ENCODE assay signal across 8 cellular contexts in genomic region chr3:168094877-168095610, GRCh38. TPM values are rescaled to one million over a fixed set of nuclear protein-coding genes. Genes with fewer than 3 reads are reported as not detected.
DNase-seq lines count a peak whose midpoint lies in the region; ATAC-seq, FAIRE-seq and TF ChIP-seq lines count a peak whose summit lies in the region.

No MANE protein-coding gene starts in this region.

- peaks cover 45% of the 10 kb centered on the region for H3K27me3 Mint-ChIP-seq in activated naive CD8-positive, alpha-beta T cell treated with anti-CD3 and anti-CD28 coated beads, Interleukin-2, amount 50 U/mL, for 24 hours

- H3K4me3 ChIP-seq in cardiac muscle cell: peak overlapping the region; percentile 68
- H3K4me3 ChIP-seq in ovary: peak overlapping the region; percentile 85

- H3K9me3 ChIP-seq in cardiac muscle cell (ENCODE audit: low read depth): no peaks in the 10 kb centered on the region
- H3K9me3 ChIP-seq in ovary: no peaks in the 10 kb centered on the region

- H3K27ac Mint-ChIP-seq in activated naive CD8-positive, alpha-beta T cell treated with anti-CD3 and anti-CD28 coated beads, Interleukin-2, amount 50 U/mL, for 24 hours: peak overlapping the region; percentile 86

- no peaks in the 10 kb centered on the region for H3K36me3 ChIP-seq in cardiac muscle cell
- H3K36me3 ChIP-seq in ovary: no peaks in the 10 kb centered on the region

- no peaks in the 10 kb centered on the region for H3K9me3 Mint-ChIP-seq in activated naive CD8-positive, alpha-beta T cell treated with anti-CD3 and anti-CD28 coated beads, Interleukin-2, amount 50 U/mL, for 24 hours

- WGBS in ovary, 3 donors: 0 to 1% (median 1%) methylated on average over 53 to 70 of the region's 70 CpGs

- H3K27me3 ChIP-seq in cardiac muscle cell (no peaks in the 10 kb centered on the region), ovary (no peaks in the 10 kb centered on the region)

- TF ChIP-seq EP300 in ovary (IDR thresholded peaks at IDR 0.05): no peak

- TF ChIP-seq CTCF in GM20000 (IDR thresholded peaks at IDR 0.05; ENCODE audit: extremely low read depth, missing control alignments): no peak
- TF ChIP-seq CTCF in cardiac muscle cell (IDR thresholded peaks at IDR 0.05; ENCODE audit: low read depth, low read length): peak; percentile 25
- TF ChIP-seq CTCF in ovary (IDR thresholded peaks at IDR 0.05): peak in 2 of 3 donors; percentile 27 to 30
- no peak for TF ChIP-seq CTCF in D721Med (IDR thresholded peaks at IDR 0.05; ENCODE audit: insufficient read depth, missing control alignments)

- FAIRE-seq in D721Med (lab: Jason Lieb, UNC): no peak

- H3K4me1 ChIP-seq in cardiac muscle cell (ENCODE audit: low read depth) (peaks cover 25% of the 10 kb centered on the region), ovary (ENCODE audit: insufficient read depth) (peaks cover 5% of the 10 kb centered on the region)

- H3K27ac ChIP-seq in cardiac muscle cell: peak overlapping the region; percentile 72
- peak overlapping the region; percentile 78 to 95 for H3K27ac ChIP-seq in ovary

- H3K4me3 Mint-ChIP-seq in activated naive CD8-positive, alpha-beta T cell treated with anti-CD3 and anti-CD28 coated beads, Interleukin-2, amount 50 U/mL, for 24 hours: peak overlapping the region; percentile 79

- ATAC-seq in HG03565 (IDR thresholded peaks at IDR 0.05; ENCODE audit: unreplicated experiment): peak; percentile 39
- ATAC-seq in activated naive CD8-positive, alpha-beta T cell treated with anti-CD3 and anti-CD28 coated beads, Interleukin-2, amount 50 U/mL, for 24 hours: peak; percentile 71

- no peak for TF ChIP-seq POLR2A in ovary (IDR thresholded peaks at IDR 0.05)

- H3K4me1 Mint-ChIP-seq in activated naive CD8-positive, alpha-beta T cell treated with anti-CD3 and anti-CD28 coated beads, Interleukin-2, amount 50 U/mL, for 24 hours: peaks cover 23% of the 10 kb centered on the region

- no peaks in the 10 kb centered on the region for H3K36me3 Mint-ChIP-seq in activated naive CD8-positive, alpha-beta T cell treated with anti-CD3 and anti-CD28 coated beads, Interleukin-2, amount 50 U/mL, for 24 hours (ENCODE audit: low read depth)

- DNase-seq in EL (peak; percentile 78), GM20000 (ENCODE audit: low spot score) (peak; percentile 73), OCI-M1 (lab: John Stamatoyannopoulos, UW) (peak; percentile 80), cardiac muscle cell (ENCODE audit: low read depth in 1 of 2, low spot score in 1 of 2) (peak; percentile 69 to 71), ovary (peak; percentile 32 to 60 (median 54)), D721Med (ENCODE audit: insufficient read length, low spot score) (no peak)
- DNase-seq in activated naive CD8-positive, alpha-beta T cell treated with anti-CD3 and anti-CD28 coated beads, Interleukin-2, amount 50 U/mL, for 24 hours: peak; percentile 52

- intact Hi-C loops in ovary (cut with DNase I): no loop called here

RNA-seq across cellular contexts. Expression of gene GOLIM4, which starts 0.7 kb away (rescaled TPM):
- 149 and 210 TPM in 2 replicates for total RNA-seq in cardiac muscle cell
- 61.9 and 73.3 TPM in 2 replicates for polyA plus RNA-seq in cardiac muscle cell
- total RNA-seq in ovary: 10 to 100 TPM; 18.1 to 29.3 (median 24.1) TPM
- 10 to 100 TPM; 15.9 to 28.0 TPM for polyA plus RNA-seq in ovary

Comparison
In these comparisons a context has a peak if more than half of its experiments do, and no peak if none do; other contexts are left out.
1. CTCF ChIP-seq: peak in cardiac muscle cell (single experiment) and ovary (2 of 3); none in GM20000 (single experiment) and D721Med (single experiment).